14 cellular contexts compared by ENCODE assay signal in genomic region chr5:171633776-171634470, GRCh38.
DNase-seq lines count a peak whose midpoint lies in the region; ATAC-seq and TF ChIP-seq lines count a peak whose summit lies in the region.
"Had no signal": no experiment of that assay in that cellular context is flagged by ENCODE, and none has a peak within 500 bp of the region (broad histone marks: within the 10 kb centered on the region; RNA-seq: fewer than 3 reads in every experiment).

No MANE protein-coding gene starts in this region.

- no peaks in the 10 kb centered on the region for H3K27me3 ChIP-seq in testis

- no peaks in the 10 kb centered on the region for H3K36me3 Mint-ChIP-seq in activated CD4-positive, alpha-beta T cell treated with anti-CD3 and anti-CD28 coated beads, Interleukin-2, amount 10 ng/mL, durations not matched to agents 24 days and 14 days (ENCODE audit: low read depth)

- no peak overlapping the region for H3K27ac Mint-ChIP-seq in activated CD4-positive, alpha-beta T cell treated with anti-CD3 and anti-CD28 coated beads, Interleukin-2, amount 10 ng/mL, durations not matched to agents 24 days and 14 days
- H3K27ac Mint-ChIP-seq: GM23338 had no signal

- TF ChIP-seq POLR2A in testis (IDR thresholded peaks at IDR 0.05) = no peak

- TF ChIP-seq CTCF in testis (IDR thresholded peaks at IDR 0.05) = no peak

- no peaks in the 10 kb centered on the region for H3K36me3 ChIP-seq in testis (ENCODE audit: low read depth, missing control alignments)
- H3K36me3 ChIP-seq: gastroesophageal sphincter had no signal

- peaks cover 5% of the 10 kb centered on the region for H3K4me1 ChIP-seq in testis

- intact Hi-C loops in activated CD4-positive, alpha-beta T cell treated with anti-CD3 and anti-CD28 coated beads, Interleukin-2, amount 10 ng/mL, durations not matched to agents 24 days and 14 days (cut with micrococcal nuclease) = no loop called here
- intact Hi-C loops in testis (cut with DNase I; ENCODE audit: low total_unique reads) = no loop called here

- H3K4me3 Mint-ChIP-seq in activated CD4-positive, alpha-beta T cell treated with anti-CD3 and anti-CD28 coated beads, Interleukin-2, amount 10 ng/mL, durations not matched to agents 24 days and 14 days = no peak overlapping the region
- H3K4me3 Mint-ChIP-seq: central memory CD8-positive, alpha-beta T cell; GM23338 had no signal

- DNase-seq in Ammon's horn (ENCODE audit: low spot score) (peak; percentile 65), UCSD-AML1 (lab: John Stamatoyannopoulos, UW; ENCODE audit: unreplicated experiment) (peak; percentile 29), anterior cingulate cortex (lab: John Stamatoyannopoulos, UW) (no peak), testis (no peak), glomerular visceral epithelial cell (ENCODE audit: extremely low spot score) (no peak)
- DNase-seq in activated CD4-positive, alpha-beta T cell treated with anti-CD3 and anti-CD28 coated beads, Interleukin-2, amount 10 ng/mL, durations not matched to agents 24 days and 14 days = no peak
- DNase-seq: activated T-cell treated with anti-CD3 and anti-CD28 coated beads, Interleukin-2, amount 50 U/mL, for 1 hour; NCI-H526 treated with DMSO at 0.1 percent for 48 hours; small intestine had no signal

- no peak overlapping the region for H3K4me3 ChIP-seq in testis
- H3K4me3 ChIP-seq: gastroesophageal sphincter, GM23338 had no signal

- H3K9me3 ChIP-seq in testis = no peaks in the 10 kb centered on the region
- H3K9me3 ChIP-seq: gastroesophageal sphincter had no signal

- ATAC-seq in GM19468 (IDR thresholded peaks at IDR 0.05; ENCODE audit: extremely low read depth, unreplicated experiment) (peak; percentile 41), HG03565 (IDR thresholded peaks at IDR 0.05; ENCODE audit: unreplicated experiment) (peak; percentile 63)
- ATAC-seq: gastroesophageal sphincter, GM23338 had no signal

- no peaks in the 10 kb centered on the region for H3K9me3 Mint-ChIP-seq in activated CD4-positive, alpha-beta T cell treated with anti-CD3 and anti-CD28 coated beads, Interleukin-2, amount 10 ng/mL, durations not matched to agents 24 days and 14 days
- H3K9me3 Mint-ChIP-seq: central memory CD8-positive, alpha-beta T cell; GM23338 had no signal

- H3K27me3 Mint-ChIP-seq in activated CD4-positive, alpha-beta T cell treated with anti-CD3 and anti-CD28 coated beads, Interleukin-2, amount 10 ng/mL, durations not matched to agents 24 days and 14 days = peaks cover 13% of the 10 kb centered on the region

- H3K4me1 Mint-ChIP-seq in activated CD4-positive, alpha-beta T cell treated with anti-CD3 and anti-CD28 coated beads, Interleukin-2, amount 10 ng/mL, durations not matched to agents 24 days and 14 days = no peaks in the 10 kb centered on the region
- H3K4me1 Mint-ChIP-seq: central memory CD8-positive, alpha-beta T cell had no signal

- no peak overlapping the region for H3K27ac ChIP-seq in testis
- H3K27ac ChIP-seq: gastroesophageal sphincter had no signal

- 82% methylated on average over 7 of the region's 7 CpGs for WGBS in testis, 2 donors

Comparison
In these comparisons a context has a peak if more than half of its experiments do, and no peak if none do; other contexts are left out.
1. DNase-seq: peak in Ammon's horn (single experiment) and UCSD-AML1 (single experiment); none in activated CD4-positive, alpha-beta T cell treated with anti-CD3 and anti-CD28 coated beads, Interleukin-2, amount 10 ng/mL, durations not matched to agents 24 days and 14 days (single experiment), anterior cingulate cortex (0 of 58), testis (single experiment) and glomerular visceral epithelial cell (single experiment).